Comparison of ENCODE assay signal across 11 cellular contexts in the genomic region with DNA sequence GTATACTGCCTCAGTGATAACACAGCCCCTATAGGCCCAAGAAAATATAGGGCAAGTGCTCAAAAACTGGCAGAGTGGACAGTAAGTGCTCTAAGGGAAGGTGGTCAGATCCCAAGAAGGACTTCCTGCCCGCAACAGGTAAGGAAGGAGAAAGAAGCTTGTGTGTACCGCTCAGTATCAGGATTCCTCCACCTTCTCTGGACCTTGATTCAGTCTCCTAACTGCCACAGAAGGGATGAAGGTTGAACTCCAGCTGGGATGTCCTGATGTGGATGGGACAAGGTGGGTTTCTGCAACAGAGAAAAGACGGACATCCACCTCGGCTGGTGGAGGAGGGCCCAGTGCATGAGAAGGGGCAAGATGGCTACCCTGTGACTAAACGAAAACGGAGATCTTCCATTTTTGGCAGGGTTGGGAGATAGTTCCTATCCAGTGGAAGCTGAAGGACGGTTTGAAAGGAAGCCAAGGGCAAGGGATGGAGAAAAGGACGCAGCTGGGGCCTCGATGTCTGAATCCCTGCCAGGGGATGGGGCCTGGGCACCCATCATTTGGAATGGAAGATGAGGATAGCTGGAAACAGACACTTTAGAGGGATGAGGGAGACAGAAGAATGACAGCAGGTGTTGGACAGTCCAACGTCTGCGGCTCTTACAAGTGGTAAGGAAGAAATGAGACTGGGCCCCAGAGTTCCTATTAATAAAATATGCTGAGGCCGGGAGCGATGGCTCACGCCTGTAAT. TPM values are rescaled to one million over a fixed set of nuclear protein-coding genes. Genes with fewer than 3 reads are reported as not detected.
DNase-seq lines count a peak whose midpoint lies in the region; ATAC-seq and TF ChIP-seq lines count a peak whose summit lies in the region.
"Had no signal": no experiment of that assay in that cellular context is flagged by ENCODE, and none has a peak within 500 bp of the region (broad histone marks: within the 10 kb centered on the region; RNA-seq: fewer than 3 reads in every experiment).

No MANE protein-coding gene starts in this region.

- no peak overlapping the region for H2AFZ ChIP-seq in mammary epithelial cell (ENCODE audit: low read depth, low read length)

- peaks cover 58% of the 10 kb centered on the region for H3K4me1 Mint-ChIP-seq in CD14-positive monocyte
- H3K4me1 Mint-ChIP-seq in naive thymus-derived CD4-positive, alpha-beta T cell: peaks cover 37 to 76% (median 70%) of the 10 kb centered on the region in 7 donors

- no peak for DNase-seq in CD14-positive monocyte (ENCODE audit: low spot score)
- no peak for DNase-seq in Jurkat, Clone E6-1 (ENCODE audit: low read depth, low spot score)
- DNase-seq in mammary epithelial cell: no peak
- DNase-seq in naive thymus-derived CD4-positive, alpha-beta T cell: no peak
- DNase-seq in NCI-H526 (lab: John Stamatoyannopoulos, UW): no peak
- DNase-seq in DMS 273 treated with DMSO at 0.1 percent for 48 hours (lab: John Stamatoyannopoulos, UW): no peak
- no peak for DNase-seq in NCI-H748 treated with DMSO at 0.1 percent for 48 hours (lab: John Stamatoyannopoulos, UW)
- no peak for DNase-seq in vagina (ENCODE audit: extremely low spot score in 2 of 2)
- DNase-seq: ovary, testis had no signal

- intact Hi-C loops in CD14-positive monocyte (cut with micrococcal nuclease) (loop anchor here (1.0 to 5.0 kb wide), 3 partner anchors 30 to 51 kb away; a partner anchor contains a TSS), mammary epithelial cell (cut with micrococcal nuclease) (loop anchor here (2.0 to 5.0 kb wide), 3 partner anchors 31 to 160 kb away; a partner anchor contains a TSS), vagina (cut with DNase I) (no loop called here)
- intact Hi-C loops in naive thymus-derived CD4-positive, alpha-beta T cell (cut with micrococcal nuclease): loop anchor here (2.0 to 5.0 kb wide), 3 partner anchors 59 to 400 kb away; a partner anchor contains a TSS

- CTCF ChIA-PET in mammary epithelial cell (lab: Charles Lee; ENCODE audit: low non-redundant PET): no interaction called here
- CTCF ChIA-PET in naive thymus-derived CD4-positive, alpha-beta T cell (lab: Charles Lee): no interaction called here

- H3K9ac ChIP-seq in mammary epithelial cell (ENCODE audit: insufficient read depth, low read length): peak overlapping the region; percentile 11

- in situ Hi-C loops in mammary epithelial cell (cut with MboI; ENCODE audit: low sequenced_read_pairs in 2 of 2): loop anchor here (25.0 kb wide), 1 partner anchor 210 kb away; no protein-coding TSS in a partner anchor

- H3K27me3 ChIP-seq in mammary epithelial cell (ENCODE audit: insufficient read depth, low read length): no peaks in the 10 kb centered on the region
- H3K27me3 ChIP-seq in naive thymus-derived CD4-positive, alpha-beta T cell (ENCODE audit: control insufficient read depth in 2 of 2, insufficient read depth in 2 of 2, low read length in 2 of 2): no peaks in the 10 kb centered on the region
- H3K27me3 ChIP-seq in vagina: no peaks in the 10 kb centered on the region
- H3K27me3 ChIP-seq: cardiac muscle cell, ovary, testis had no signal

- POLR2A ChIA-PET in naive thymus-derived CD4-positive, alpha-beta T cell (lab: Charles Lee): interaction anchor here (0.6 to 2.4 kb wide), 8 partner anchors 11 to 288 kb away, joined by 3 to 7 read pairs (median 4); a partner anchor contains a TSS

- dilution Hi-C loops in mammary epithelial cell (cut with HindIII; ENCODE audit: low sequenced_read_pairs): no loop called here

- 88% methylated on average over 14 of the region's 14 CpGs for WGBS in mammary epithelial cell (ENCODE audit: low coverage, missing lambda C conversion rate)

- H3K27me3 Mint-ChIP-seq in CD14-positive monocyte (ENCODE audit: low read depth in 3 of 3): peaks cover 0 to 6% (median 0%) of the 10 kb centered on the region in 3 donors
- peaks cover 0 to 3% (median 0%) of the 10 kb centered on the region in 5 donors for H3K27me3 Mint-ChIP-seq in naive thymus-derived CD4-positive, alpha-beta T cell

- TF ChIP-seq POLR2A in vagina (IDR thresholded peaks at IDR 0.05): no peak

- H3K79me2 ChIP-seq in mammary epithelial cell (ENCODE audit: insufficient read depth, low read length): peaks cover 63% of the 10 kb centered on the region

- peaks cover 5% of the 10 kb centered on the region for H3K36me3 ChIP-seq in mammary epithelial cell (ENCODE audit: insufficient read depth, low read length)
- peaks cover 0 to 38% (median 4%) of the 10 kb centered on the region in 3 experiments for H3K36me3 ChIP-seq in naive thymus-derived CD4-positive, alpha-beta T cell (ENCODE audit: control insufficient read depth in 2 of 3, insufficient read depth in 3 of 3, low read length in 3 of 3)
- peaks cover 0 to 21% of the 10 kb centered on the region in 2 donors for H3K36me3 ChIP-seq in vagina
- H3K36me3 ChIP-seq: ovary had no signal

- H3K4me1 ChIP-seq in mammary epithelial cell (ENCODE audit: insufficient read depth, low read length): peaks cover 9% of the 10 kb centered on the region
- peaks cover 25 to 28% of the 10 kb centered on the region in 2 donors for H3K4me1 ChIP-seq in naive thymus-derived CD4-positive, alpha-beta T cell (ENCODE audit: control insufficient read depth in 2 of 2, insufficient read depth in 2 of 2, low read length in 2 of 2)
- H3K4me1 ChIP-seq in vagina: peaks cover 36% of the 10 kb centered on the region

- peaks cover 0 to 4% (median 0%) of the 10 kb centered on the region in 7 donors for H3K9me3 Mint-ChIP-seq in CD14-positive monocyte
- peaks cover 0 to 17% (median 3%) of the 10 kb centered on the region in 11 donors for H3K9me3 Mint-ChIP-seq in naive thymus-derived CD4-positive, alpha-beta T cell

- H3K9me3 ChIP-seq in mammary epithelial cell (replicated peaks; ENCODE audit: insufficient read depth, low read length) (no peaks in the 10 kb centered on the region), vagina (no peaks in the 10 kb centered on the region)
- no peaks in the 10 kb centered on the region for H3K9me3 ChIP-seq in naive thymus-derived CD4-positive, alpha-beta T cell (ENCODE audit: control insufficient read depth in 2 of 3, low read length in 3 of 3)
- H3K9me3 ChIP-seq: ovary, testis had no signal

- H3K4me2 ChIP-seq in mammary epithelial cell (ENCODE audit: insufficient read depth, low read depth, low read length): peak overlapping the region; percentile 59

- H3K27ac ChIP-seq in mammary epithelial cell (ENCODE audit: insufficient read depth, low read depth, low read length) (no peak overlapping the region), vagina (no peak overlapping the region)
- peak overlapping the region; percentile 34 for H3K27ac ChIP-seq in naive thymus-derived CD4-positive, alpha-beta T cell (ENCODE audit: low read depth, low read length)

- ATAC-seq in naive thymus-derived CD4-positive, alpha-beta T cell: no peak

- BruUV-seq in mammary epithelial cell (replicated peaks; lab: Mats Ljungman, UMichigan): no TSS peak

- H3K4me3 ChIP-seq in Jurkat, Clone E6-1 (ENCODE audit: low read length): peak overlapping the region; percentile 97
- H3K4me3 ChIP-seq in mammary epithelial cell (replicated peaks in 1 of 3; ENCODE audit: insufficient read depth in 1 of 3, low read depth in 2 of 3, low read length in 3 of 3) (peak overlapping the region in 1 of 3 experiments; percentile 88), vagina (no peak overlapping the region)
- peak overlapping the region; percentile 13 for H3K4me3 ChIP-seq in naive thymus-derived CD4-positive, alpha-beta T cell (ENCODE audit: low read length)

- no peak for TF ChIP-seq CTCF in CD14-positive monocyte (IDR thresholded peaks at IDR 0.05)
- TF ChIP-seq CTCF in mammary epithelial cell (conservative IDR thresholded peaks at IDR 0.05 in 1 of 2, IDR thresholded peaks at IDR 0.05 in 1 of 2; ENCODE audit: extremely low read depth in 1 of 2, insufficient read depth in 1 of 2, low read depth in 1 of 2, low read length in 2 of 2): no peak
- TF ChIP-seq CTCF in vagina (IDR thresholded peaks at IDR 0.05): no peak

- peak overlapping the region; percentile 93 to 100 (median 97) for H3K27ac Mint-ChIP-seq in CD14-positive monocyte
- peak overlapping the region; percentile 74 to 97 (median 91) for H3K27ac Mint-ChIP-seq in naive thymus-derived CD4-positive, alpha-beta T cell

- H3K36me3 Mint-ChIP-seq in CD14-positive monocyte: peaks cover 49 to 59% of the 10 kb centered on the region in 2 donors
- peaks cover 0 to 52% (median 11%) of the 10 kb centered on the region in 5 donors for H3K36me3 Mint-ChIP-seq in naive thymus-derived CD4-positive, alpha-beta T cell

- H3K4me3 Mint-ChIP-seq in CD14-positive monocyte: peak overlapping the region; percentile 90 to 97
- H3K4me3 Mint-ChIP-seq in naive thymus-derived CD4-positive, alpha-beta T cell: peak overlapping the region; percentile 89 to 100 (median 97)

- no peaks in the 10 kb centered on the region for H4K20me1 ChIP-seq in mammary epithelial cell (ENCODE audit: insufficient read depth, low read length)

RNA-seq across cellular contexts. Expression of a gene that starts 1.3 kb away (rescaled TPM):
- polyA plus RNA-seq in CD14-positive monocyte: 1 to 10 TPM; 5.8 to 6.0 TPM
- polyA plus RNA-seq in Jurkat, Clone E6-1 (2012; ENCODE audit: insufficient read depth, insufficient read length): 11.9 TPM
- 10 to 100 TPM in 1 of 2 donors, 1 to 10 TPM in 1; 7.3 to 20.3 TPM for total RNA-seq in mammary epithelial cell
- polyA plus RNA-seq in mammary epithelial cell: 9.0 TPM
- 5.5 TPM for polyA minus RNA-seq in mammary epithelial cell
- total RNA-seq in naive thymus-derived CD4-positive, alpha-beta T cell: 10 to 100 TPM in 3 of 5 experiments, 1 to 10 TPM in 2; 5.9 to 16.1 (median 14.9) TPM
- polyA plus RNA-seq in naive thymus-derived CD4-positive, alpha-beta T cell: 1 to 10 TPM; 1.6 to 1.9 TPM
- total RNA-seq in vagina: 5.6 TPM

RNA-seq across cellular contexts. Expression of a gene that starts 1.6 kb away (rescaled TPM):
- polyA plus RNA-seq in CD14-positive monocyte: 10 to 100 TPM; 48.6 to 62.2 TPM
- 82.4 TPM for polyA plus RNA-seq in Jurkat, Clone E6-1 (2012; ENCODE audit: insufficient read depth, insufficient read length)
- total RNA-seq in mammary epithelial cell: 10 to 100 TPM; 24.8 to 51.2 TPM
- polyA plus RNA-seq in mammary epithelial cell: 19.2 TPM
- 30.5 TPM for polyA minus RNA-seq in mammary epithelial cell
- 100 to 1,000 TPM in 1 of 5 experiments, 10 to 100 TPM in 4; 26.9 to 130 (median 52.4) TPM for total RNA-seq in naive thymus-derived CD4-positive, alpha-beta T cell
- 10 to 100 TPM; 46.3 to 65.0 TPM for polyA plus RNA-seq in naive thymus-derived CD4-positive, alpha-beta T cell
- 38.5 TPM for total RNA-seq in vagina

RNA-seq across cellular contexts. Expression of a gene that starts 31.0 kb away (rescaled TPM):
- polyA plus RNA-seq in CD14-positive monocyte (1 to 10 TPM; 7.0 to 7.6 TPM), mammary epithelial cell (0.12 TPM)
- polyA plus RNA-seq in Jurkat, Clone E6-1 (2012; ENCODE audit: insufficient read depth, insufficient read length): 1.1 TPM
- total RNA-seq in mammary epithelial cell (not detected), vagina (not detected)
- polyA minus RNA-seq in mammary epithelial cell: not detected
- 1 to 10 TPM; 1.2 to 6.8 (median 1.9) TPM for total RNA-seq in naive thymus-derived CD4-positive, alpha-beta T cell
- not detected for polyA plus RNA-seq in naive thymus-derived CD4-positive, alpha-beta T cell
- total RNA-seq: cardiac muscle cell had no signal
- polyA plus RNA-seq: cardiac muscle cell had no signal

RNA-seq across cellular contexts. Expression of a gene that starts 33.3 kb away (rescaled TPM):
- polyA plus RNA-seq in CD14-positive monocyte (under 1 TPM; 0.28 to 0.67 TPM), mammary epithelial cell (not detected)
- not detected for polyA plus RNA-seq in Jurkat, Clone E6-1 (2012; ENCODE audit: insufficient read depth, insufficient read length)
- total RNA-seq in mammary epithelial cell (not detected), vagina (4.4 TPM)
- not detected for polyA minus RNA-seq in mammary epithelial cell
- 1 to 10 TPM in 1 of 5 experiments, under 1 TPM in 3, not detected in 1; 0.14 to 1.3 (median 0.39) TPM for total RNA-seq in naive thymus-derived CD4-positive, alpha-beta T cell
- not detected for polyA plus RNA-seq in naive thymus-derived CD4-positive, alpha-beta T cell

RNA-seq across cellular contexts. Expression of a gene that starts 50.2 kb away (rescaled TPM):
- polyA plus RNA-seq in CD14-positive monocyte: 1 to 10 TPM; 3.1 to 4.5 TPM
- polyA plus RNA-seq in Jurkat, Clone E6-1 (2012; ENCODE audit: insufficient read depth, insufficient read length): 20.1 TPM
- 10 to 100 TPM; 13.0 to 32.0 TPM for total RNA-seq in mammary epithelial cell
- polyA plus RNA-seq in mammary epithelial cell: 23.1 TPM
- polyA minus RNA-seq in mammary epithelial cell: 31.2 TPM
- 100 to 1,000 TPM in 1 of 5 experiments, 10 to 100 TPM in 4; 42.9 to 106 (median 53.0) TPM for total RNA-seq in naive thymus-derived CD4-positive, alpha-beta T cell
- 10 to 100 TPM; 11.6 to 22.2 TPM for polyA plus RNA-seq in naive thymus-derived CD4-positive, alpha-beta T cell
- 34.9 TPM for total RNA-seq in vagina

Comparison
In these comparisons a context has a peak if more than half of its experiments do, and no peak if none do; other contexts are left out.
1. H3K4me3 ChIP-seq: peak in Jurkat, Clone E6-1 (single experiment) and naive thymus-derived CD4-positive, alpha-beta T cell (single experiment); none in vagina (0 of 2).